ENCODE assay signal across 8 cellular contexts in genomic region chr2:199861116-199861774, GRCh38. TPM values are rescaled to one million over a fixed set of nuclear protein-coding genes. Genes with fewer than 3 reads are reported as not detected.
A peak's percentile ranks its signal among the peaks of the same experiment; 100 is the strongest.
DNase-seq lines count a peak whose midpoint lies in the region; ATAC-seq, FAIRE-seq and TF ChIP-seq lines count a peak whose summit lies in the region.

No MANE protein-coding gene starts in this region.

- peaks cover 7% of the 10 kb centered on the region for H3K27me3 ChIP-seq in CD4-positive, alpha-beta T cell (ENCODE audit: control insufficient read depth, insufficient read depth, low read length)

- no peak for FAIRE-seq in GM12891 (lab: Jason Lieb, UNC)

- H3K9me3 ChIP-seq in CD4-positive, alpha-beta T cell (ENCODE audit: control insufficient read depth, low read length): no peaks in the 10 kb centered on the region

- no peak overlapping the region for H3K27ac ChIP-seq in CD4-positive, alpha-beta T cell (ENCODE audit: low read depth, low read length)

- no peaks in the 10 kb centered on the region for H3K36me3 Mint-ChIP-seq in CD4-positive, alpha-beta T cell (ENCODE audit: low read depth)
- H3K36me3 Mint-ChIP-seq in activated T-helper 1 cell treated with anti-CD3 and anti-CD28 coated beads, Interleukin-12 subunit alpha, Interleukin-12 subunit beta, Interleukin-2, Interleukin-4 antibody, amounts not matched to agents 30 ng/mL and 10 ng/mL and 1 ng/mL, durations not matched to agents 14 hours and 24 hours and 36 hours (ENCODE audit: low read depth): no peaks in the 10 kb centered on the region

- POLR2A ChIA-PET in CD4-positive, alpha-beta T cell (lab: Charles Lee): interaction anchor here (0.6 kb wide), 1 partner anchor 153 kb away, joined by 3 read pairs; no protein-coding TSS in a partner anchor

- no peak for ATAC-seq in CD4-positive, alpha-beta T cell (ENCODE audit: poor library complexity)
- ATAC-seq in GM18909 (IDR thresholded peaks at IDR 0.05; ENCODE audit: poor library complexity, unreplicated experiment): no peak

- H3K27me3 Mint-ChIP-seq in CD4-positive, alpha-beta T cell: peaks cover 36% of the 10 kb centered on the region
- peaks cover 47% of the 10 kb centered on the region for H3K27me3 Mint-ChIP-seq in activated T-helper 1 cell treated with anti-CD3 and anti-CD28 coated beads, Interleukin-12 subunit alpha, Interleukin-12 subunit beta, Interleukin-2, Interleukin-4 antibody, amounts not matched to agents 30 ng/mL and 10 ng/mL and 1 ng/mL, durations not matched to agents 14 hours and 24 hours and 36 hours (ENCODE audit: insufficient read depth)

- CTCF ChIA-PET in CD4-positive, alpha-beta T cell (lab: Charles Lee): interaction anchor here (0.6 to 2.3 kb wide), 2 partner anchors 9 to 11 kb away, joined by 4 to 5 read pairs; partner anchors contain the start of gene FTCDNL1

- no peak overlapping the region for H3K4me3 Mint-ChIP-seq in CD4-positive, alpha-beta T cell
- no peak overlapping the region for H3K4me3 Mint-ChIP-seq in activated T-helper 1 cell treated with anti-CD3 and anti-CD28 coated beads, Interleukin-12 subunit alpha, Interleukin-12 subunit beta, Interleukin-2, Interleukin-4 antibody, amounts not matched to agents 30 ng/mL and 10 ng/mL and 1 ng/mL, durations not matched to agents 14 hours and 24 hours and 36 hours

- peak; percentile 64 for TF ChIP-seq CTCF in CD4-positive, alpha-beta T cell (IDR thresholded peaks at IDR 0.05)

- no peak for TF ChIP-seq POLR2A in GM12891 (IDR thresholded peaks at IDR 0.05; ENCODE audit: low read depth, low read length)

- no peak overlapping the region for H3K27ac Mint-ChIP-seq in CD4-positive, alpha-beta T cell
- H3K27ac Mint-ChIP-seq in activated T-helper 1 cell treated with anti-CD3 and anti-CD28 coated beads, Interleukin-12 subunit alpha, Interleukin-12 subunit beta, Interleukin-2, Interleukin-4 antibody, amounts not matched to agents 30 ng/mL and 10 ng/mL and 1 ng/mL, durations not matched to agents 14 hours and 24 hours and 36 hours: no peak overlapping the region

- H3K4me3 ChIP-seq in Jurkat, Clone E6-1 (ENCODE audit: low read length): no peak overlapping the region

- no peak for DNase-seq in CD4-positive, alpha-beta T cell
- DNase-seq in Jurkat, Clone E6-1 (ENCODE audit: low read depth, low spot score): peak; percentile 12
- DNase-seq in SW480 (ENCODE audit: low spot score): peak; percentile 20
- peak; percentile 73 for DNase-seq in inferior parietal cortex (ENCODE audit: extremely low spot score)
- DNase-seq in GM12891 (ENCODE audit: insufficient read length, low spot score): no peak
- DNase-seq in COLO829 (ENCODE audit: low spot score): no peak
- no peak for DNase-seq in activated T-helper 1 cell treated with anti-CD3 and anti-CD28 coated beads, Interleukin-12 subunit alpha, Interleukin-12 subunit beta, Interleukin-2, Interleukin-4 antibody, amounts not matched to agents 30 ng/mL and 10 ng/mL and 1 ng/mL, durations not matched to agents 14 hours and 24 hours and 36 hours (ENCODE audit: low spot score)

- no peaks in the 10 kb centered on the region for H3K9me3 Mint-ChIP-seq in CD4-positive, alpha-beta T cell
- H3K9me3 Mint-ChIP-seq in activated T-helper 1 cell treated with anti-CD3 and anti-CD28 coated beads, Interleukin-12 subunit alpha, Interleukin-12 subunit beta, Interleukin-2, Interleukin-4 antibody, amounts not matched to agents 30 ng/mL and 10 ng/mL and 1 ng/mL, durations not matched to agents 14 hours and 24 hours and 36 hours: no peaks in the 10 kb centered on the region

- intact Hi-C loops in CD4-positive, alpha-beta T cell (cut with DNase I, micrococcal nuclease): loop anchor here (5.0 to 10.0 kb wide), 3 partner anchors 156 to 1549 kb away; no protein-coding TSS in a partner anchor
- intact Hi-C loops in activated T-helper 1 cell treated with anti-CD3 and anti-CD28 coated beads, Interleukin-12 subunit alpha, Interleukin-12 subunit beta, Interleukin-2, Interleukin-4 antibody, amounts not matched to agents 30 ng/mL and 10 ng/mL and 1 ng/mL, durations not matched to agents 14 hours and 24 hours and 36 hours (cut with micrococcal nuclease): loop anchor here (1.0 to 5.0 kb wide), 2 partner anchors 81 to 157 kb away; no protein-coding TSS in a partner anchor

- no peaks in the 10 kb centered on the region for H3K4me1 Mint-ChIP-seq in CD4-positive, alpha-beta T cell (ENCODE audit: low read depth)
- H3K4me1 Mint-ChIP-seq in activated T-helper 1 cell treated with anti-CD3 and anti-CD28 coated beads, Interleukin-12 subunit alpha, Interleukin-12 subunit beta, Interleukin-2, Interleukin-4 antibody, amounts not matched to agents 30 ng/mL and 10 ng/mL and 1 ng/mL, durations not matched to agents 14 hours and 24 hours and 36 hours (ENCODE audit: low read depth): no peaks in the 10 kb centered on the region

TF ChIP-seq in GM12891, 5 proteins besides CTCF, POLR2A, EP300 and RAD21:
- TF ChIP-seq TAF1 (IDR thresholded peaks at IDR 0.05; ENCODE audit: low read depth, low read length) (no peak), SPI1 (IDR thresholded peaks at IDR 0.05; ENCODE audit: low read depth, low read length) (no peak), POU2F2 (IDR thresholded peaks at IDR 0.05; ENCODE audit: low read depth, low read length) (no peak), PAX5 (IDR thresholded peaks at IDR 0.05; ENCODE audit: insufficient read depth, low read length, severe bottlenecking) (no peak), POLR2AphosphoS5 (IDR thresholded peaks at IDR 0.05; ENCODE audit: low read depth, low read length) (no peak)
TF ChIP-seq in GM12891: peak in this region for 0.

RNA-seq across cellular contexts. Expression of gene FTCDNL1, which starts 10.3 kb away (rescaled TPM):
- total RNA-seq in CD4-positive, alpha-beta T cell: 1 to 10 TPM in 1 of 2 experiments, under 1 TPM in 1; 0.78 to 1.3 TPM
- 1.3 TPM for polyA plus RNA-seq in Jurkat, Clone E6-1 (2012; ENCODE audit: insufficient read depth, insufficient read length)
- polyA plus RNA-seq in GM12891 (2012; ENCODE audit: low read depth, missing spikeins): 0.56 TPM
- total RNA-seq in activated T-helper 1 cell treated with anti-CD3 and anti-CD28 coated beads, Interleukin-12 subunit alpha, Interleukin-12 subunit beta, Interleukin-2, Interleukin-4 antibody, amounts not matched to agents 30 ng/mL and 10 ng/mL and 1 ng/mL, durations not matched to agents 14 hours and 24 hours and 36 hours: 1.7 and 2.1 TPM in 2 replicates

RNA-seq across cellular contexts. Expression of gene C2orf69, which starts 49.8 kb away (rescaled TPM):
- total RNA-seq in CD4-positive, alpha-beta T cell: 10 to 100 TPM; 12.5 to 13.7 TPM
- polyA plus RNA-seq in Jurkat, Clone E6-1 (2012; ENCODE audit: insufficient read depth, insufficient read length): 8.3 TPM
- 6.2 TPM for polyA plus RNA-seq in GM12891 (2012; ENCODE audit: low read depth, missing spikeins)
- total RNA-seq in activated T-helper 1 cell treated with anti-CD3 and anti-CD28 coated beads, Interleukin-12 subunit alpha, Interleukin-12 subunit beta, Interleukin-2, Interleukin-4 antibody, amounts not matched to agents 30 ng/mL and 10 ng/mL and 1 ng/mL, durations not matched to agents 14 hours and 24 hours and 36 hours: 16.6 and 18.0 TPM in 2 replicates

Comparison
In these comparisons a context has a peak if more than half of its experiments do, and no peak if none do; other contexts are left out.
1. DNase-seq: peak in Jurkat, Clone E6-1 (single experiment), SW480 (single experiment) and inferior parietal cortex (single experiment); none in CD4-positive, alpha-beta T cell (0 of 10), GM12891 (single experiment), COLO829 (single experiment) and activated T-helper 1 cell treated with anti-CD3 and anti-CD28 coated beads, Interleukin-12 subunit alpha, Interleukin-12 subunit beta, Interleukin-2, Interleukin-4 antibody, amounts not matched to agents 30 ng/mL and 10 ng/mL and 1 ng/mL, durations not matched to agents 14 hours and 24 hours and 36 hours (single experiment).